14 cellular contexts compared by ENCODE assay signal in the genomic region with DNA sequence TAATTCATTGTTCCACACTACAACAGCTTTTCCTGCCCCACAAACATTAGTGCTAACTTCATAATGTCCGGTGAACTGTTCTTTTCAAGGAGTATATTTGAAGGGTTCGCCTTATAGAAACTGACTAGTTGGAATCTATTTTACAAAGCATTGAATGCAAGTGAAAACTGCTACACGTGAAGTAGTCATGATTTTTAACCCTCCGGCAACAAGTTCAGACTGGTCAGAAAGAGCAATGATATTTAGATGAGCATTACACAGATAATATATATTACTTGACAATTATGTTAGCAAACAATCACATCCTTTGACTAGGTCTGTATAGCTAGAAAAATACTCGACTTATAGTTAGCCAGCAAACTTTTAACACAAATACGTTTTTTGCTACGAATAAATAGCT. TPM values are rescaled to one million over a fixed set of nuclear protein-coding genes. Genes with fewer than 3 reads are reported as not detected.
DNase-seq lines count a peak whose midpoint lies in the region; ATAC-seq, FAIRE-seq and TF ChIP-seq lines count a peak whose summit lies in the region.
"Had no signal": no experiment of that assay in that cellular context is flagged by ENCODE, and none has a peak within 500 bp of the region (broad histone marks: within the 10 kb centered on the region; RNA-seq: fewer than 3 reads in every experiment).

No MANE protein-coding gene starts in this region.

- H3K27me3 ChIP-seq in CD4-positive, CD25-positive, alpha-beta regulatory T cell (ENCODE audit: control insufficient read depth, insufficient read depth, low read length) = no peaks in the 10 kb centered on the region
- no peaks in the 10 kb centered on the region for H3K27me3 ChIP-seq in IMR-90 (ENCODE audit: control insufficient read depth, insufficient read depth, low read length)
- H3K27me3 ChIP-seq in bronchial epithelial cell (ENCODE audit: control insufficient read depth, insufficient read depth, low read length) = no peaks in the 10 kb centered on the region
- H3K27me3 ChIP-seq: right lobe of liver had no signal

- peak overlapping the region; percentile 19; the same call in 1 of the 2 replicates for H3K9ac ChIP-seq in IMR-90 (ENCODE audit: low read depth, low read length)

- in situ Hi-C loops in IMR-90 (cut with MboI; ENCODE audit: low sequenced_read_pairs) = no loop called here

- H3K4me1 Mint-ChIP-seq in CD4-positive, CD25-positive, alpha-beta regulatory T cell = peaks cover 8 to 47% (median 27%) of the 10 kb centered on the region in 4 donors
- peaks cover 33 to 40% of the 10 kb centered on the region in 2 donors for H3K4me1 Mint-ChIP-seq in natural killer cell

- no TSS peak for BruUV-seq in IMR-90 (replicated peaks; lab: Mats Ljungman, UMichigan)

- intact Hi-C loops in IMR-90 (cut with micrococcal nuclease) (no loop called here), natural killer cell (cut with micrococcal nuclease) (loop anchor here (2.0 to 5.0 kb wide), 2 partner anchors 212 to 491 kb away; partner anchors contain the start of gene OCIAD1)

- H3K9me3 Mint-ChIP-seq in CD4-positive, CD25-positive, alpha-beta regulatory T cell = no peaks in the 10 kb centered on the region
- no peaks in the 10 kb centered on the region for H3K9me3 Mint-ChIP-seq in natural killer cell
- H3K9me3 Mint-ChIP-seq: CD14-positive monocyte, memory B cell had no signal

- TF ChIP-seq CTCF in IMR-90 (conservative IDR thresholded peaks at IDR 0.05; ENCODE audit: low read depth, low read length) = no peak
- TF ChIP-seq CTCF in bronchial epithelial cell (IDR thresholded peaks at IDR 0.05; ENCODE audit: insufficient read depth, low read length, severe bottlenecking) = no peak
- TF ChIP-seq CTCF in natural killer cell (IDR thresholded peaks at IDR 0.05) = no peak

- no peak for ATAC-seq in CD4-positive, CD25-positive, alpha-beta regulatory T cell (ENCODE audit: low read depth in 2 of 2)
- ATAC-seq in IMR-90 (ENCODE audit: low read depth) = no peak
- no peak for ATAC-seq in natural killer cell
- ATAC-seq in GM21786 (IDR thresholded peaks at IDR 0.05; ENCODE audit: unreplicated experiment) = no peak
- ATAC-seq in esophagus mucosa = no peak
- ATAC-seq: right lobe of liver had no signal

- H3K27ac Mint-ChIP-seq in CD4-positive, CD25-positive, alpha-beta regulatory T cell = peak overlapping the region in 2 of 3 donors; percentile 16 to 79
- peak overlapping the region; percentile 93 to 98 for H3K27ac Mint-ChIP-seq in natural killer cell

- H3K4me3 Mint-ChIP-seq in CD4-positive, CD25-positive, alpha-beta regulatory T cell = peak overlapping the region in 2 of 4 donors; percentile 100
- H3K4me3 Mint-ChIP-seq in natural killer cell = peak overlapping the region; percentile 95

- H4K91ac ChIP-seq in IMR-90 (ENCODE audit: insufficient read depth, low read depth, low read length) = peak overlapping the region; percentile 14; the same call in 1 of the 2 replicates

- no peaks in the 10 kb centered on the region for H3K36me3 ChIP-seq in CD4-positive, CD25-positive, alpha-beta regulatory T cell (ENCODE audit: control insufficient read depth, insufficient read depth, low read length)
- H3K36me3 ChIP-seq in IMR-90 (ENCODE audit: control insufficient read depth, insufficient read depth, low read length) (no peaks in the 10 kb centered on the region), bronchial epithelial cell (ENCODE audit: control insufficient read depth, insufficient read depth, low read length) (no peaks in the 10 kb centered on the region)
- H3K36me3 ChIP-seq: right lobe of liver had no signal

- no peak overlapping the region; the same call in 2 of the 3 replicates for H2BK15ac ChIP-seq in IMR-90 (ENCODE audit: low read depth, low read length)

- H3K9me3 ChIP-seq in CD4-positive, CD25-positive, alpha-beta regulatory T cell (ENCODE audit: control insufficient read depth in 2 of 2, low read length in 2 of 2) = no peaks in the 10 kb centered on the region
- no peaks in the 10 kb centered on the region for H3K9me3 ChIP-seq in IMR-90 (ENCODE audit: control insufficient read depth, insufficient read depth, low read length)
- H3K9me3 ChIP-seq: right lobe of liver had no signal

- no peak for DNase-seq in CD4-positive, CD25-positive, alpha-beta regulatory T cell
- DNase-seq in IMR-90 = no peak
- peak; percentile 70 for DNase-seq in bronchial epithelial cell (ENCODE audit: low read depth)
- DNase-seq in natural killer cell = no peak
- no peak for DNase-seq in DMS153 treated with DMSO at 0.1 percent for 48 hours (lab: John Stamatoyannopoulos, UW; ENCODE audit: unreplicated experiment)
- DNase-seq in NCI-H2081 (lab: John Stamatoyannopoulos, UW) = no peak
- DNase-seq: activated effector memory CD4-positive, alpha-beta T cell treated with Interleukin-2 at 50 U/mL for 16 hours; NCI-H2171 treated with DMSO at 0.1 percent for 48 hours; right lobe of liver had no signal

- H3K4me3 ChIP-seq in CD4-positive, CD25-positive, alpha-beta regulatory T cell (ENCODE audit: low read depth, low read length) = no peak overlapping the region
- H3K4me3 ChIP-seq in IMR-90 (ENCODE audit: insufficient read depth, low read depth, low read length) = no peak overlapping the region
- no peak overlapping the region for H3K4me3 ChIP-seq in bronchial epithelial cell (ENCODE audit: low read depth, low read length)

- no peaks in the 10 kb centered on the region for H3K36me3 Mint-ChIP-seq in CD4-positive, CD25-positive, alpha-beta regulatory T cell
- no peaks in the 10 kb centered on the region for H3K36me3 Mint-ChIP-seq in natural killer cell

- no peak overlapping the region for H2AK5ac ChIP-seq in IMR-90 (ENCODE audit: low read depth, low read length)

- H3K27me3 Mint-ChIP-seq in CD4-positive, CD25-positive, alpha-beta regulatory T cell = peaks cover 4% of the 10 kb centered on the region
- no peaks in the 10 kb centered on the region for H3K27me3 Mint-ChIP-seq in natural killer cell (ENCODE audit: low read depth in 2 of 2)
- H3K27me3 Mint-ChIP-seq: memory B cell had no signal

- WGBS in IMR-90 (ENCODE audit: extremely low coverage in 2 of 2, insufficient read length in 1 of 2), 2 experiments = no CpG with 5 or more reads among the region's 7 CpGs

- H2AK9ac ChIP-seq in IMR-90 (replicated peaks; ENCODE audit: low read depth, low read length, poor library complexity) = no peak overlapping the region

- H2BK20ac ChIP-seq in IMR-90 (ENCODE audit: low read depth, low read length) = peak overlapping the region; percentile 23; the same call in 1 of the 2 replicates

- H3K18ac ChIP-seq in IMR-90 (ENCODE audit: low read depth, low read length) = peak overlapping the region; percentile 49; the same call in 1 of the 2 replicates

- dilution Hi-C loops in IMR-90 (cut with HindIII; ENCODE audit: low sequenced_read_pairs, unreplicated experiment) = no loop called here

- TF ChIP-seq POLR2A in IMR-90 (IDR thresholded peaks at IDR 0.05; ENCODE audit: low read depth, low read length) = no peak

- peak overlapping the region; percentile 42 to 76; a peak in 3 of 4 replicates for H4K8ac ChIP-seq in IMR-90 (ENCODE audit: low read depth in 2 of 2, low read length in 2 of 2)

- H4K20me1 ChIP-seq in IMR-90 (ENCODE audit: insufficient read depth, low read length) = peaks cover 24% of the 10 kb centered on the region

- no peak overlapping the region for H2AFZ ChIP-seq in IMR-90 (replicated peaks; ENCODE audit: low read length, poor library complexity)

- no peak for TF ChIP-seq RAD21 in IMR-90 (IDR thresholded peaks at IDR 0.05; ENCODE audit: low read length)

- peaks cover 14 to 36% of the 10 kb centered on the region in 2 experiments for H3K79me1 ChIP-seq in IMR-90 (ENCODE audit: low read depth in 1 of 2, low read length in 2 of 2)

- H3K4me1 ChIP-seq in CD4-positive, CD25-positive, alpha-beta regulatory T cell (ENCODE audit: control insufficient read depth, insufficient read depth, low read length, poor library complexity, severe bottlenecking) = peaks cover 34% of the 10 kb centered on the region
- H3K4me1 ChIP-seq in IMR-90 (ENCODE audit: control insufficient read depth, insufficient read depth, low read length) = peaks cover 9% of the 10 kb centered on the region; the same call in 1 of the 2 replicates

- H4K5ac ChIP-seq in IMR-90 (ENCODE audit: low read depth, low read length) = peak overlapping the region; percentile 32; the same call in 1 of the 2 replicates

- H3K4ac ChIP-seq in IMR-90 (ENCODE audit: low read depth, low read length) = peak overlapping the region; percentile 33; the same call in 1 of the 2 replicates

- H2BK5ac ChIP-seq in IMR-90 (ENCODE audit: low read depth, low read length, poor library complexity, severe bottlenecking) = peak overlapping the region; percentile 88

- H3K23ac ChIP-seq in IMR-90 (ENCODE audit: low read depth, low read length) = peak overlapping the region; percentile 98; the same call in 1 of the 2 replicates

- H3K4me2 ChIP-seq in IMR-90 (ENCODE audit: low read depth, low read length) = peak overlapping the region; percentile 96; the same call in 1 of the 2 replicates

- CTCF ChIA-PET in IMR-90 (lab: Yijun Ruan, JAX) = interaction anchor here (0.6 kb wide), 1 partner anchor 354 kb away, joined by 3 read pairs; no protein-coding TSS in a partner anchor

- H3K56ac ChIP-seq in IMR-90 (ENCODE audit: extremely low read depth, insufficient read depth, low read length) = peak overlapping the region; percentile 19; the same call in 1 of the 2 replicates

- peak overlapping the region; percentile 61; the same call in 1 of the 2 replicates for H2BK120ac ChIP-seq in IMR-90 (ENCODE audit: low read depth, low read length)

- H3K14ac ChIP-seq in IMR-90 (replicated peaks; ENCODE audit: low read depth, low read length) = peak overlapping the region; percentile 24; the same call in 1 of the 2 replicates

- no peak overlapping the region for H3K27ac ChIP-seq in CD4-positive, CD25-positive, alpha-beta regulatory T cell (ENCODE audit: insufficient read depth, low read length, poor library complexity, severe bottlenecking)
- no peak overlapping the region; the same call in 1 of the 2 replicates for H3K27ac ChIP-seq in IMR-90 (ENCODE audit: insufficient read depth, low read length)

- POLR2A ChIA-PET in IMR-90 (lab: Charles Lee; ENCODE audit: unreplicated experiment) = no interaction called here

- no peaks in the 10 kb centered on the region for H3K9me1 ChIP-seq in IMR-90 (ENCODE audit: insufficient read depth, low read length)

- no peak for FAIRE-seq in bronchial epithelial cell (lab: Jason Lieb, UNC)
- FAIRE-seq: H54 had no signal

TF ChIP-seq in IMR-90, 13 proteins besides CTCF, POLR2A, EP300 and RAD21 (continues in another document):
- TF ChIP-seq RFX5 (IDR thresholded peaks at IDR 0.05; ENCODE audit: low read depth, low read length) (no peak), MAFK (IDR thresholded peaks at IDR 0.05; ENCODE audit: low read depth, low read length) (no peak), MXI1 (IDR thresholded peaks at IDR 0.05; ENCODE audit: borderline replicate concordance, low read depth, low read length) (no peak)

RNA-seq across cellular contexts. Expression of gene SLAIN2, which starts 1.7 kb away (rescaled TPM):
- 82.9 TPM for total RNA-seq in CD4-positive, CD25-positive, alpha-beta regulatory T cell
- 10 to 100 TPM; 23.9 to 28.4 (median 26.0) TPM for polyA plus RNA-seq in CD4-positive, CD25-positive, alpha-beta regulatory T cell
- total RNA-seq in IMR-90 (2012; rRNA removed) (23.3 and 32.2 TPM in 2 replicates), bronchial epithelial cell (28.7 and 30.3 TPM in 2 replicates), natural killer cell (100 to 1,000 TPM in 1 of 3 donors, 10 to 100 TPM in 2; 76.9 to 103 (median 98.5) TPM), esophagus mucosa (79.1 TPM)
- polyA plus RNA-seq in IMR-90 (2012; rRNA removed) = 42.3 and 53.0 TPM in 2 replicates
- 17.1 and 18.7 TPM in 2 replicates for polyA plus RNA-seq in IMR-90 (2012; cell fraction: cytosol; rRNA removed)
- 11.2 and 44.3 TPM in 2 replicates for polyA plus RNA-seq in IMR-90 (2012; cell fraction: nucleus; rRNA removed; ENCODE audit: low replicate concordance)
